Comparison of ENCODE assay signal across 12 cellular contexts in genomic region chr11:122344281-122344680, GRCh38.
A peak's percentile ranks its signal among the peaks of the same experiment; 100 is the strongest.
DNase-seq lines count a peak whose midpoint lies in the region; FAIRE-seq and TF ChIP-seq lines count a peak whose summit lies in the region.
"Had no signal": no experiment of that assay in that cellular context is flagged by ENCODE, and none has a peak within 500 bp of the region (broad histone marks: within the 10 kb centered on the region; RNA-seq: fewer than 3 reads in every experiment).

No MANE protein-coding gene starts in this region.

- no peaks in the 10 kb centered on the region for H3K27me3 ChIP-seq in BJ (ENCODE audit: control insufficient read depth, insufficient read depth, low read length)
- H3K27me3 ChIP-seq in MG63 = no peaks in the 10 kb centered on the region
- peaks cover 0 to 4% of the 10 kb centered on the region in 2 experiments for H3K27me3 ChIP-seq in mesenchymal stem cell (ENCODE audit: control insufficient read depth in 1 of 2, insufficient read depth in 1 of 2, low read length in 2 of 2)

- no peak overlapping the region for H2BK15ac ChIP-seq in mesenchymal stem cell (ENCODE audit: low read depth, poor library complexity, severe bottlenecking)

- H2AK5ac ChIP-seq in mesenchymal stem cell (ENCODE audit: low read length, severe bottlenecking) = no peak overlapping the region

- no peaks in the 10 kb centered on the region for H3K4me1 ChIP-seq in mesenchymal stem cell (ENCODE audit: control insufficient read depth, insufficient read depth, low read depth, low read length)

- H3K4me3 ChIP-seq in BJ (ENCODE audit: low read depth, low read length) (no peak overlapping the region), MG63 (no peak overlapping the region), mesenchymal stem cell (ENCODE audit: insufficient read depth in 1 of 2, low read depth in 1 of 2, low read length in 2 of 2) (no peak overlapping the region)

- H3K79me1 ChIP-seq in mesenchymal stem cell (replicated peaks; ENCODE audit: low read length, poor library complexity, severe bottlenecking) = no peaks in the 10 kb centered on the region

- no peak overlapping the region for H3K18ac ChIP-seq in mesenchymal stem cell (ENCODE audit: low read depth in 1 of 2, low read length in 2 of 2)

- H3K9me3 ChIP-seq in MG63 (0 out of 2 replicates have a peak, but pooled peaks cover 2% of the 10 kb centered on the region), mesenchymal stem cell (ENCODE audit: control insufficient read depth, low read length) (no peaks in the 10 kb centered on the region)

- H2BK5ac ChIP-seq in mesenchymal stem cell (ENCODE audit: low read depth, low read length, poor library complexity, severe bottlenecking) = no peak overlapping the region

- no peak for TF ChIP-seq CTCF in BJ (IDR thresholded peaks at IDR 0.05; ENCODE audit: insufficient read depth, low read depth, low read length)
- no peak for TF ChIP-seq CTCF in D721Med (IDR thresholded peaks at IDR 0.05; ENCODE audit: insufficient read depth, missing control alignments)

- no peak overlapping the region for H3K4ac ChIP-seq in mesenchymal stem cell (ENCODE audit: low read depth in 1 of 2, low read length in 2 of 2)

- H3K14ac ChIP-seq in mesenchymal stem cell (ENCODE audit: low read length in 2 of 2) = no peak overlapping the region

- H3K36me3 ChIP-seq in BJ (ENCODE audit: control insufficient read depth, insufficient read depth, low read length) (no peaks in the 10 kb centered on the region), MG63 (no peaks in the 10 kb centered on the region), mesenchymal stem cell (ENCODE audit: control insufficient read depth in 1 of 2, insufficient read depth in 2 of 2, low read depth in 1 of 2, low read length in 2 of 2) (no peaks in the 10 kb centered on the region)

- no peak overlapping the region for H2AFZ ChIP-seq in mesenchymal stem cell (ENCODE audit: low read depth, low read length)

- no peak overlapping the region for H4K91ac ChIP-seq in mesenchymal stem cell (ENCODE audit: low read length)

- POLR2A ChIA-PET in BJ (lab: Charles Lee) = no interaction called here

- no peak overlapping the region for H3K4me2 ChIP-seq in mesenchymal stem cell (ENCODE audit: low read length, poor library complexity, severe bottlenecking)
- H3K4me2 ChIP-seq: KMS-11 had no signal

- 100% methylated on average over 2 of the region's 3 CpGs for WGBS in mesenchymal stem cell

- peak overlapping the region; percentile 54 for H3K9ac ChIP-seq in mesenchymal stem cell (ENCODE audit: low read length)
- H3K9ac ChIP-seq: KMS-11 had no signal

- CTCF ChIA-PET in BJ (lab: Yijun Ruan, JAX) = interaction anchor here (1.0 to 3.8 kb wide), 2 partner anchors 129 to 689 kb away, joined by 3 to 16 read pairs; no protein-coding TSS in a partner anchor

- peak; percentile 89 for DNase-seq in BJ (ENCODE audit: low read depth)
- DNase-seq in MG63 = peak; percentile 20
- peak; percentile 81 for DNase-seq in dedifferentiated amniotic fluid mesenchymal stem cell (ENCODE audit: extremely low spot score)
- peak; percentile 47 for DNase-seq in mesenchymal stem cell
- DNase-seq in foreskin melanocyte = no peak
- no peak for DNase-seq in NCI-H2171 (lab: John Stamatoyannopoulos, UW)
- DNase-seq in NAMALWA (ENCODE audit: low spot score) = no peak
- no peak for DNase-seq in D721Med (ENCODE audit: insufficient read length, low spot score)
- DNase-seq: activated T-cell treated with anti-CD3 and anti-CD28 coated beads, Interleukin-2, amount 50 U/mL, for 1 hour; CD4-positive, CD25-positive, alpha-beta regulatory T cell; NCI-H1930 had no signal

- no peak overlapping the region for H2BK120ac ChIP-seq in mesenchymal stem cell (ENCODE audit: low read depth, low read length)

- no peak for FAIRE-seq in D721Med (lab: Jason Lieb, UNC)

- H4K8ac ChIP-seq in mesenchymal stem cell (ENCODE audit: low read length) = no peak overlapping the region

- H3K23ac ChIP-seq in mesenchymal stem cell (ENCODE audit: low read length in 2 of 2) = no peak overlapping the region

- H3K27ac ChIP-seq in mesenchymal stem cell (ENCODE audit: low read length, poor library complexity, severe bottlenecking) = no peak overlapping the region
- H3K27ac ChIP-seq: KMS-11 had no signal

- no peak overlapping the region for H2BK12ac ChIP-seq in mesenchymal stem cell (ENCODE audit: low read length in 2 of 2)

Comparison
In these comparisons a context has a peak if more than half of its experiments do, and no peak if none do; other contexts are left out.
1. DNase-seq: peak in BJ (single experiment), MG63 (single experiment), dedifferentiated amniotic fluid mesenchymal stem cell (single experiment) and mesenchymal stem cell (single experiment); none in foreskin melanocyte (single experiment), NCI-H2171 (single experiment), NAMALWA (single experiment) and D721Med (single experiment).